In the genomic region with DNA sequence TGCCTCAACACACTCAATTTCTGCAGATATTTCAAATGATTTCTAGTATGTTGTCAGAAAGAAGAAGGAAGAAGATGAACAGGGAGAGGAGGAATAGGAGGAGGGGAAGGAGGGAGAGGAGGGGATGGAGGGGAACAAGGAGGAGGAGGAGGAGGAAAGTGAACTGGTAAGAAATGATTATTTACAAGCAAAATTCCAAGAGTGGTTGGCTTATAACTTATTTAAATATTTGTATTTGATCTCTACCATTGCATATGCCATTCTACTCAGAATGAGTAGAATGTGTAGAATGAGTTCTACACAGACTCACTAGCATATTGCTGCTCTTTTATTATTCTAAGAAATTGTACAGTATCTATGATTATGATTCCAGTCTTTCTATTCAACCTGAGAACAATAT, we compare ENCODE assay signal across 28 cellular contexts.
"Had no signal": no experiment of that assay in that cellular context is flagged by ENCODE, and none has a peak within 500 bp of the region (broad histone marks: within the 10 kb centered on the region; RNA-seq: fewer than 3 reads in every experiment).

No MANE protein-coding gene starts in this region.

- H3K4me1 ChIP-seq: colonic mucosa, esophagus muscularis mucosa, esophagus squamous epithelium, foreskin keratinocyte, gastrocnemius medialis, gastroesophageal sphincter, heart left ventricle, heart right ventricle had no signal

- ATAC-seq: effector memory CD8-positive, alpha-beta T cell; esophagus mucosa; foreskin keratinocyte; gastrocnemius medialis; gastroesophageal sphincter; heart left ventricle; heart right ventricle had no signal

- FAIRE-seq: colon, endometrium, endothelial cell of umbilical vein, frontal cortex had no signal

- H3K36me3 ChIP-seq: colonic mucosa, esophagus muscularis mucosa, esophagus squamous epithelium, gastrocnemius medialis, gastroesophageal sphincter, heart left ventricle, heart right ventricle had no signal

- H3K4me3 ChIP-seq: colonic mucosa, coronary artery, dorsolateral prefrontal cortex, esophagus muscularis mucosa, esophagus squamous epithelium, gastrocnemius medialis, gastroesophageal sphincter, heart left ventricle, heart right ventricle had no signal

- H3K9me3 ChIP-seq: colonic mucosa, esophagus muscularis mucosa, esophagus squamous epithelium, gastrocnemius medialis, gastroesophageal sphincter had no signal

- H3K27ac ChIP-seq: colonic mucosa, coronary artery, dorsolateral prefrontal cortex, epithelial cell of prostate, esophagus muscularis mucosa, esophagus squamous epithelium, foreskin keratinocyte, gastrocnemius medialis, gastroesophageal sphincter, heart left ventricle, heart right ventricle had no signal

- DNase-seq: colonic mucosa; cortex of kidney; dermis blood vessel endothelial cell; dorsolateral prefrontal cortex; effector CD4-positive, alpha-beta T cell; effector CD8-positive, alpha-beta T cell; effector memory CD4-positive, alpha-beta T cell; effector memory CD8-positive, alpha-beta T cell; endodermal cell; erythroblast; esophagus squamous epithelium; foreskin fibroblast; foreskin keratinocyte; foreskin melanocyte; gastrocnemius medialis; glutamatergic neuron; head of caudate nucleus; heart left ventricle; heart right ventricle had no signal

- H3K27me3 ChIP-seq: colonic mucosa, esophagus muscularis mucosa, esophagus squamous epithelium, foreskin keratinocyte, gastrocnemius medialis, gastroesophageal sphincter, heart left ventricle, heart right ventricle had no signal
